Comparison of ENCODE assay signal across 10 cellular contexts in genomic region chrX:20284444-20284843, GRCh38.
"Had no signal": no experiment of that assay in that cellular context is flagged by ENCODE, and none has a peak within 500 bp of the region (broad histone marks: within the 10 kb centered on the region; RNA-seq: fewer than 3 reads in every experiment).

No MANE protein-coding gene starts in this region.

- H3K9ac ChIP-seq: GM23248 had no signal

- H3K36me3 ChIP-seq: HAP-1 had no signal

- ATAC-seq: HCT116, HepG2 had no signal

- H3K27ac Mint-ChIP-seq: HFFc6, IgD-negative memory B cell had no signal

- DNase-seq: GM23248, GOT3, H7, HFFc6, KBM-7 had no signal

- H3K27ac ChIP-seq: GM23248, HL-60 had no signal

- H3K4me3 ChIP-seq: GM23248, HAP-1 had no signal

- H3K9me3 ChIP-seq: HAP-1 had no signal

- H3K9me3 Mint-ChIP-seq: HFFc6 had no signal

- H2AFZ ChIP-seq: GM23248 had no signal

- H3K4me3 Mint-ChIP-seq: HFFc6, IgD-negative memory B cell had no signal

- H3K4me1 ChIP-seq: HAP-1 had no signal

- H3K4me1 Mint-ChIP-seq: IgD-negative memory B cell had no signal
